In the genomic region with DNA sequence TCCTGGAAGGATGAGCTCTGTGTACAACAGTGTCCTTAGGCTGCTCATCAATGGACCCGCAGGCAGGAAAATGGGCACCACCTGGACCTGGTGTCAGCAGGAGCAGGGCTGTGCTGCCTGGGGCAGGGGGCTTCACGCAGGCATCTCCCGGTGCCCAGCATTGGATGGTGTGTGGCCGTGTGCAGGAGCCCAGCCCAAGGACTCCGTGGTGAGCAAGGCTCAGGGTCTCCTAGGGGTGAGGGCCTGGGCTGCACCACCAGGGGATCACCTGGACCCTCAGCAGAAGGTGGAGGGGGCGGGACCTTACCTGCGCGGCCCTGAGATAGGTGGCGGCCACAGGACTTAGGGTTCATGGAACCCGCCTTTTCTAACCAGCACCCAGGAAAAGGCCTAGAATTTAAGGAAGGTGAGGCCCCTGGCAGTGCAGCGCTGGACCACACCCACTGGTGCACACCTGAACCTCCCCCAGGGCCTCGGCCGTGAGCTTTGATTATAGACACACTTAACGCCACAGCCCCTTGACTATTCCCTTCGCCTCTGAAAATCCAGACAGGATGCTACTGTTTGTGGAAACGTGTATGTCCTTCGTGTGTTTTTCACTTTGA, we compare ENCODE assay signal across 26 cellular contexts.
"Had no signal": no experiment of that assay in that cellular context is flagged by ENCODE, and none has a peak within 500 bp of the region (broad histone marks: within the 10 kb centered on the region; RNA-seq: fewer than 3 reads in every experiment).

No MANE protein-coding gene starts in this region.

- ATAC-seq: activated naive CD4-positive, alpha-beta T cell treated with anti-CD3 and anti-CD28 coated beads, Interleukin-2, amount 50 U/mL, for 72 hours; natural killer cell; stimulated activated effector memory CD8-positive, alpha-beta T cell treated with anti-CD3 and anti-CD28 coated beads, Interleukin-12 subunit alpha, Interleukin-12 subunit beta, amount 100 ng/mL, for 72 hours had no signal

- H3K27ac ChIP-seq: epithelial cell of prostate, neural progenitor cell, sigmoid colon, tibial nerve had no signal

- H3K27me3 ChIP-seq: neural progenitor cell, sigmoid colon, tibial nerve had no signal

- DNase-seq: activated CD4-positive, alpha-beta memory T cell treated with anti-CD3 and anti-CD28 coated beads for 36 hours; activated CD4-positive, alpha-beta T cell treated with anti-CD3 and anti-CD28 coated beads, Interleukin-2, amount 10 ng/mL, durations not matched to agents 24 days and 14 days; activated CD4-positive, CD25-positive, alpha-beta regulatory T cell treated with anti-CD3 and anti-CD28 coated beads, Interleukin-2, amount 50 U/mL, for 72 hours; activated CD8-positive, alpha-beta memory T cell treated with anti-CD3 and anti-CD28 coated beads, Interleukin-2, amount 50 U/mL, for 48 hours; activated T-cell treated with anti-CD3 and anti-CD28 coated beads, Interleukin-2, amount 50 U/mL, for 24 hours; dermis blood vessel endothelial cell; effector CD4-positive, alpha-beta T cell; glutamatergic neuron; mesendoderm; natural killer cell; sigmoid colon; small intestine; stimulated activated CD4-positive, alpha-beta T cell treated with anti-CD3 and anti-CD28 coated beads, Interleukin-4, amount 100 ng/mL, for 24 hours; stomach; T-helper 2 cell had no signal

- H3K36me3 Mint-ChIP-seq: activated CD4-positive, alpha-beta memory T cell treated with anti-CD3 and anti-CD28 coated beads for 36 hours; activated naive CD4-positive, alpha-beta T cell treated with anti-CD3 and anti-CD28 coated beads, Interleukin-2, amount 50 U/mL, for 72 hours; natural killer cell; neural progenitor cell; stimulated activated effector memory CD8-positive, alpha-beta T cell treated with anti-CD3 and anti-CD28 coated beads, Interleukin-12 subunit alpha, Interleukin-12 subunit beta, amount 100 ng/mL, for 72 hours had no signal

- H3K9me3 ChIP-seq: sigmoid colon, stomach, tibial nerve had no signal

- H3K9ac ChIP-seq: neural progenitor cell had no signal

- H3K4me1 ChIP-seq: sigmoid colon had no signal

- H3K9me3 Mint-ChIP-seq: activated CD4-positive, alpha-beta memory T cell treated with anti-CD3 and anti-CD28 coated beads for 36 hours; activated CD4-positive, alpha-beta T cell treated with anti-CD3 and anti-CD28 coated beads, Interleukin-2, amount 10 ng/mL, durations not matched to agents 24 days and 14 days; activated naive CD4-positive, alpha-beta T cell treated with anti-CD3 and anti-CD28 coated beads, Interleukin-2, amount 50 U/mL, for 72 hours; activated T-cell treated with anti-CD3 and anti-CD28 coated beads, Interleukin-2, amount 50 U/mL, for 24 hours; central memory CD8-positive, alpha-beta T cell; natural killer cell; neural progenitor cell; stimulated activated effector memory CD8-positive, alpha-beta T cell treated with anti-CD3 and anti-CD28 coated beads, Interleukin-12 subunit alpha, Interleukin-12 subunit beta, amount 100 ng/mL, for 72 hours had no signal

- H3K4me2 ChIP-seq: neural progenitor cell had no signal

- H3K36me3 ChIP-seq: neural progenitor cell, sigmoid colon, stomach, tibial nerve had no signal

- FAIRE-seq: bronchial epithelial cell, endometrium, frontal cortex, keratinocyte, small intestine had no signal

- H3K27ac Mint-ChIP-seq: activated CD4-positive, alpha-beta memory T cell treated with anti-CD3 and anti-CD28 coated beads for 36 hours; activated CD4-positive, alpha-beta T cell treated with anti-CD3 and anti-CD28 coated beads, Interleukin-2, amount 10 ng/mL, durations not matched to agents 24 days and 14 days; activated naive CD4-positive, alpha-beta T cell treated with anti-CD3 and anti-CD28 coated beads, Interleukin-2, amount 50 U/mL, for 72 hours; activated T-cell treated with anti-CD3 and anti-CD28 coated beads, Interleukin-2, amount 50 U/mL, for 24 hours; natural killer cell; stimulated activated effector memory CD8-positive, alpha-beta T cell treated with anti-CD3 and anti-CD28 coated beads, Interleukin-12 subunit alpha, Interleukin-12 subunit beta, amount 100 ng/mL, for 72 hours had no signal

- H3K4me3 Mint-ChIP-seq: activated CD4-positive, alpha-beta memory T cell treated with anti-CD3 and anti-CD28 coated beads for 36 hours; activated CD4-positive, alpha-beta T cell treated with anti-CD3 and anti-CD28 coated beads, Interleukin-2, amount 10 ng/mL, durations not matched to agents 24 days and 14 days; activated T-cell treated with anti-CD3 and anti-CD28 coated beads, Interleukin-2, amount 50 U/mL, for 24 hours; central memory CD8-positive, alpha-beta T cell; natural killer cell; neural progenitor cell; stimulated activated effector memory CD8-positive, alpha-beta T cell treated with anti-CD3 and anti-CD28 coated beads, Interleukin-12 subunit alpha, Interleukin-12 subunit beta, amount 100 ng/mL, for 72 hours had no signal

- H3K4me3 ChIP-seq: lung, neural progenitor cell, sigmoid colon, stomach, tibial nerve had no signal
